In genomic region chr7:93011351-93012294, GRCh38 we compare ENCODE assay signal across 14 cellular contexts.
A peak's percentile ranks its signal among the peaks of the same experiment; 100 is the strongest.
DNase-seq lines count a peak whose midpoint lies in the region; ATAC-seq and TF ChIP-seq lines count a peak whose summit lies in the region.
"Had no signal": no experiment of that assay in that cellular context is flagged by ENCODE, and none has a peak within 500 bp of the region (broad histone marks: within the 10 kb centered on the region; RNA-seq: fewer than 3 reads in every experiment).

No MANE protein-coding gene starts in this region.

- H3K9me3 Mint-ChIP-seq in T-helper 2 cell treated with Interferon-gamma antibody and Interleukin-4, amounts not matched to agents 5 μg/mL and 100 μg/mL, for 36 hours = no peaks in the 10 kb centered on the region
- no peaks in the 10 kb centered on the region for H3K9me3 Mint-ChIP-seq in stimulated activated memory B cell treated with anti-CD40 and anti-IgM and Interleukin-4, amounts not matched to agents 10 μg/mL and 1 μg/mL and 100 μg/mL, for 72 hours
- H3K9me3 Mint-ChIP-seq: stimulated activated naive CD8-positive, alpha-beta T cell treated with anti-CD3 and anti-CD28 coated beads, Interleukin-15, Interleukin-2, amounts not matched to agents 100 ng/mL and 50 ng/mL, for 24 hours had no signal

- H3K4me1 ChIP-seq in SK-N-SH (ENCODE audit: control insufficient read depth in 1 of 2, insufficient read depth in 2 of 2, low read depth in 1 of 2, low read length in 1 of 2) (peaks cover 13 to 30% of the 10 kb centered on the region in 2 experiments), fibroblast of lung (ENCODE audit: control insufficient read depth, extremely low read depth, insufficient read depth, low read length) (peaks cover 14% of the 10 kb centered on the region)
- H3K4me1 ChIP-seq: pancreas had no signal

- H3K79me2 ChIP-seq in SK-N-SH (ENCODE audit: insufficient read depth) (no peaks in the 10 kb centered on the region), fibroblast of lung (ENCODE audit: control insufficient read depth, insufficient read depth, low read length) (no peaks in the 10 kb centered on the region)

- TF ChIP-seq CTCF in SK-N-SH (IDR thresholded peaks at IDR 0.05) (no peak), fibroblast of lung (conservative IDR thresholded peaks at IDR 0.05 in 1 of 2, IDR thresholded peaks at IDR 0.05 in 1 of 2; ENCODE audit: low read depth in 1 of 2, low read length in 2 of 2) (no peak)

- CTCF ChIA-PET in SK-N-SH (lab: Yijun Ruan, JAX) = interaction anchor here (1.1 kb wide), 1 partner anchor 36 kb away, joined by 4 read pairs; no protein-coding TSS in a partner anchor

- H3K27me3 Mint-ChIP-seq in T-helper 2 cell treated with Interferon-gamma antibody and Interleukin-4, amounts not matched to agents 5 μg/mL and 100 μg/mL, for 36 hours (ENCODE audit: low read depth) = peaks cover 5% of the 10 kb centered on the region
- H3K27me3 Mint-ChIP-seq in stimulated activated memory B cell treated with anti-CD40 and anti-IgM and Interleukin-4, amounts not matched to agents 10 μg/mL and 1 μg/mL and 100 μg/mL, for 72 hours = no peaks in the 10 kb centered on the region

- H3K9me3 ChIP-seq in SK-N-SH = no peaks in the 10 kb centered on the region
- no peaks in the 10 kb centered on the region for H3K9me3 ChIP-seq in fibroblast of lung (ENCODE audit: control insufficient read depth, insufficient read depth, low read depth, low read length)
- H3K9me3 ChIP-seq: pancreas had no signal

- DNase-seq in GM04503 (ENCODE audit: low read depth) = peak; percentile 95
- DNase-seq in SK-N-SH = no peak
- DNase-seq in fibroblast of lung (ENCODE audit: low read depth in 2 of 2) = peak; percentile 95 to 99
- DNase-seq in renal cortical epithelial cell (ENCODE audit: low read depth) = peak; percentile 74
- no peak for DNase-seq in T-helper 2 cell treated with Interferon-gamma antibody and Interleukin-4, amounts not matched to agents 5 μg/mL and 100 μg/mL, for 36 hours (ENCODE audit: low spot score)
- DNase-seq in NCI-H2171 treated with DMSO at 0.1 percent for 48 hours (lab: John Stamatoyannopoulos, UW) = no peak
- DNase-seq: activated CD4-positive, alpha-beta T cell treated with anti-CD3 and anti-CD28 coated beads, Interleukin-2, amount 50 U/mL, for 4 hours; activated effector memory CD4-positive, alpha-beta T cell treated with Interleukin-2 at 50 U/mL for 16 hours; NCI-H1694; pancreas; stimulated activated CD4-positive, alpha-beta T cell treated with anti-CD3 and anti-CD28 coated beads, Interleukin-4, amount 100 ng/mL, for 1 hour had no signal

- no peak overlapping the region for H3K27ac Mint-ChIP-seq in T-helper 2 cell treated with Interferon-gamma antibody and Interleukin-4, amounts not matched to agents 5 μg/mL and 100 μg/mL, for 36 hours
- H3K27ac Mint-ChIP-seq in stimulated activated memory B cell treated with anti-CD40 and anti-IgM and Interleukin-4, amounts not matched to agents 10 μg/mL and 1 μg/mL and 100 μg/mL, for 72 hours = no peak overlapping the region
- H3K27ac Mint-ChIP-seq: stimulated activated naive CD8-positive, alpha-beta T cell treated with anti-CD3 and anti-CD28 coated beads, Interleukin-15, Interleukin-2, amounts not matched to agents 100 ng/mL and 50 ng/mL, for 24 hours had no signal

- H3K36me3 ChIP-seq in SK-N-SH (replicated peaks in 1 of 2; ENCODE audit: control insufficient read depth in 1 of 2, insufficient read depth in 2 of 2, low read length in 1 of 2) (no peaks in the 10 kb centered on the region), fibroblast of lung (ENCODE audit: control insufficient read depth, insufficient read depth, low read length) (no peaks in the 10 kb centered on the region)
- H3K36me3 ChIP-seq: pancreas had no signal

- 27% methylated on average over 7 of the region's 7 CpGs for WGBS in SK-N-SH (ENCODE audit: low lambda C conversion rate)

- TF ChIP-seq RAD21 in SK-N-SH (IDR thresholded peaks at IDR 0.05; ENCODE audit: low read length) = 0 out of 2 replicates have a peak, but pooled peaks have one; percentile 4

- no peak overlapping the region for H3K4me3 Mint-ChIP-seq in T-helper 2 cell treated with Interferon-gamma antibody and Interleukin-4, amounts not matched to agents 5 μg/mL and 100 μg/mL, for 36 hours
- H3K4me3 Mint-ChIP-seq in stimulated activated memory B cell treated with anti-CD40 and anti-IgM and Interleukin-4, amounts not matched to agents 10 μg/mL and 1 μg/mL and 100 μg/mL, for 72 hours = no peak overlapping the region
- H3K4me3 Mint-ChIP-seq: stimulated activated naive CD8-positive, alpha-beta T cell treated with anti-CD3 and anti-CD28 coated beads, Interleukin-15, Interleukin-2, amounts not matched to agents 100 ng/mL and 50 ng/mL, for 24 hours had no signal

- no peaks in the 10 kb centered on the region for H3K36me3 Mint-ChIP-seq in T-helper 2 cell treated with Interferon-gamma antibody and Interleukin-4, amounts not matched to agents 5 μg/mL and 100 μg/mL, for 36 hours (ENCODE audit: low read depth)
- H3K36me3 Mint-ChIP-seq in stimulated activated memory B cell treated with anti-CD40 and anti-IgM and Interleukin-4, amounts not matched to agents 10 μg/mL and 1 μg/mL and 100 μg/mL, for 72 hours = no peaks in the 10 kb centered on the region

- H4K20me1 ChIP-seq in SK-N-SH (ENCODE audit: insufficient read depth) (no peaks in the 10 kb centered on the region), fibroblast of lung (ENCODE audit: control insufficient read depth, extremely low read depth, insufficient read depth, low read length) (no peaks in the 10 kb centered on the region)

- peak overlapping the region; percentile 31 for H3K4me2 ChIP-seq in SK-N-SH
- H3K4me2 ChIP-seq in fibroblast of lung (ENCODE audit: extremely low read depth, insufficient read depth, low read length) = no peak overlapping the region

- H3K9me2 ChIP-seq in SK-N-SH = no peaks in the 10 kb centered on the region

- H2AFZ ChIP-seq in SK-N-SH (ENCODE audit: low read depth) (peak overlapping the region; percentile 30; the same call in 1 of the 2 replicates), fibroblast of lung (ENCODE audit: low read length) (no peak overlapping the region)

- peak overlapping the region; percentile 60 to 90; a peak in 3 of 4 replicates for H3K27ac ChIP-seq in SK-N-SH (ENCODE audit: low read depth in 2 of 2, low read length in 1 of 2)
- H3K27ac ChIP-seq in fibroblast of lung (ENCODE audit: insufficient read depth, low read length) = peak overlapping the region; percentile 16
- H3K27ac ChIP-seq: pancreas had no signal

- POLR2A ChIA-PET in SK-N-SH (lab: Yijun Ruan, JAX) = no interaction called here

- TF ChIP-seq EP300 in SK-N-SH (IDR thresholded peaks at IDR 0.05; ENCODE audit: borderline replicate concordance in 1 of 2, low read depth in 1 of 2, low read length in 1 of 2) = peak; percentile 24 to 78; a peak in 3 of 4 replicates

- H3K9ac ChIP-seq in SK-N-SH (peak overlapping the region; percentile 63), fibroblast of lung (ENCODE audit: insufficient read depth, low read length) (no peak overlapping the region)

- peaks cover 5% of the 10 kb centered on the region for H3K4me1 Mint-ChIP-seq in T-helper 2 cell treated with Interferon-gamma antibody and Interleukin-4, amounts not matched to agents 5 μg/mL and 100 μg/mL, for 36 hours (ENCODE audit: low read depth)
- H3K4me1 Mint-ChIP-seq in stimulated activated memory B cell treated with anti-CD40 and anti-IgM and Interleukin-4, amounts not matched to agents 10 μg/mL and 1 μg/mL and 100 μg/mL, for 72 hours = no peaks in the 10 kb centered on the region

- no peak overlapping the region for H3K4me3 ChIP-seq in SK-N-SH (ENCODE audit: low read depth in 2 of 2, low read length in 1 of 2)
- H3K4me3 ChIP-seq in fibroblast of lung (replicated peaks in 1 of 4; ENCODE audit: control extremely low read depth in 1 of 4, insufficient read depth in 1 of 4, low read depth in 3 of 4, low read length in 4 of 4) = no peak overlapping the region
- H3K4me3 ChIP-seq: pancreas had no signal

- no peak for ATAC-seq in HG02852 (IDR thresholded peaks at IDR 0.05; ENCODE audit: unreplicated experiment)
- no peak for ATAC-seq in stimulated activated memory B cell treated with anti-CD40 and anti-IgM and Interleukin-4, amounts not matched to agents 10 μg/mL and 1 μg/mL and 100 μg/mL, for 72 hours
- ATAC-seq: pancreas had no signal

- H3F3A ChIP-seq in SK-N-SH (replicated peaks; ENCODE audit: insufficient read depth) = peaks cover 22% of the 10 kb centered on the region

- H3K27me3 ChIP-seq in SK-N-SH (ENCODE audit: insufficient read depth) (no peaks in the 10 kb centered on the region), fibroblast of lung (ENCODE audit: control insufficient read depth, insufficient read depth, low read length) (no peaks in the 10 kb centered on the region)
- H3K27me3 ChIP-seq: pancreas had no signal

TF ChIP-seq in SK-N-SH, 30 proteins besides CTCF, POLR2A, EP300 and RAD21 (continues in another document):
- no peak for TF ChIP-seq ELF1 (IDR thresholded peaks at IDR 0.05)
- 0 out of 2 replicates have a peak, but pooled peaks have one; percentile 24 for TF ChIP-seq YY1 (IDR thresholded peaks at IDR 0.05; ENCODE audit: low read depth)
- TF ChIP-seq JUND (IDR thresholded peaks at IDR 0.05) = peak; percentile 86
- TF ChIP-seq GATA2 (CRISPR knock-in tag; IDR thresholded peaks at IDR 0.05) = no peak
- no peak for TF ChIP-seq IRF3 (IDR thresholded peaks at IDR 0.05; ENCODE audit: low read depth, low read length)
- TF ChIP-seq PBX3 (IDR thresholded peaks at IDR 0.05) = peak; percentile 77
- 0 out of 2 replicates have a peak, but pooled peaks have one; percentile 51 for TF ChIP-seq RXRA (IDR thresholded peaks at IDR 0.05; ENCODE audit: borderline replicate concordance, low read depth)
- TF ChIP-seq SIN3A (IDR thresholded peaks at IDR 0.05; ENCODE audit: borderline replicate concordance, low read depth, low read length) = peak; percentile 53; the same call in 1 of the 2 replicates

Comparison
In these comparisons a context has a peak if more than half of its experiments do, and no peak if none do; other contexts are left out.
1. DNase-seq: peak in GM04503 (single experiment), fibroblast of lung (2 of 2) and renal cortical epithelial cell (single experiment); none in SK-N-SH (single experiment), T-helper 2 cell treated with Interferon-gamma antibody and Interleukin-4, amounts not matched to agents 5 μg/mL and 100 μg/mL, for 36 hours (single experiment) and NCI-H2171 treated with DMSO at 0.1 percent for 48 hours (single experiment).